ENCODE assay signal across 10 cellular contexts in the genomic region with DNA sequence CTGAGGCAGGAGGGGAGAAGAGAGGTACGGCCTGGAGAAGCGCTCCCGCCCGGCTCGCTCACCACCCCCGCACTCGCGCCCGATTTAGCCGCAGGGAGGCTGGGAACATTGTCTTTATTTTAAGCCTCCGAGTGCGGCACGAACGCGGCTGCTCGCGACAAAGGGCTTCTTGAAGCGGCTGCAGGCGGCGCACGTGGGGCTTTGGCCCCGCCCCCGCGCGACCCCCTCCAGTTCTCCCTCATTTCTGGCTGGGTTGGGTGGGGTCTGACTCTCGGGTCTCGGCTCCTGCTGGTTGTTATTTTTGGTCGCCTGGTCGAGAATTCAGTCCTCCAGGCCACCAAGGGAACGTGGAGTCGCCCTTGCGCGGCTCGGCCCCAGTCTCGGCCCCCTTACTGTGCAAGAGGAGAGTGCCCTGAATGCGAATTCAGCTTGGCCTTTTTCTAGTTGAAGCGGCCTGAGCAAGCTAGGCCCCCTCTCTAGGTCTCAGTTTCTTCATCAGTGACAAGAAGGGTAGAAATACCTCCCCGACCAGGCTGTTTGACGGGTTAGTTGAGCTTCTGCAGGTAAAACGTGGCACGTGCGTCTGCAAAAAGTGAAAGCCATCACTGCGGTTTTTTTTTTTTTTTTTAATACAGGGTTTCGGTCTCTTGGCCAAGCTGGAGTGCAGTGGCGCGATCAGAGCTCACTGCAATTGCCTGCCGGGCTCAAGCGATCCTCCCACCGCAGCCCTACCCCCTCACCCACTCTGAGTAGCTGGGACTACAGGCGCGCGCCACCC. TPM values are rescaled to one million over a fixed set of nuclear protein-coding genes. Genes with fewer than 3 reads are reported as not detected.
DNase-seq lines count a peak whose midpoint lies in the region; ATAC-seq and TF ChIP-seq lines count a peak whose summit lies in the region.
"Had no signal": no experiment of that assay in that cellular context is flagged by ENCODE, and none has a peak within 500 bp of the region (broad histone marks: within the 10 kb centered on the region; RNA-seq: fewer than 3 reads in every experiment).

No MANE protein-coding gene starts in this region.

- POLR2A ChIA-PET in MCF 10A (lab: Yijun Ruan, JAX) = interaction anchor here (0.6 kb wide), 1 partner anchor 36 kb away, joined by 3 read pairs; no protein-coding TSS in a partner anchor

- H3K4me3 Mint-ChIP-seq in MCF 10A (ENCODE audit: unreplicated experiment) (no peak overlapping the region), immature natural killer cell (peak overlapping the region; percentile 45 to 67 (median 57))
- H3K4me3 Mint-ChIP-seq in activated T-helper 17 cell treated with anti-CD3 and anti-CD28 coated beads, Interleukin-2, amount 50 U/mL, for 72 hours = peak overlapping the region; percentile 77

- H3K4me1 Mint-ChIP-seq in MCF 10A (ENCODE audit: insufficient read depth, unreplicated experiment) (peaks cover 17% of the 10 kb centered on the region), immature natural killer cell (peaks cover 14 to 23% of the 10 kb centered on the region in 2 donors)
- H3K4me1 Mint-ChIP-seq in activated T-helper 17 cell treated with anti-CD3 and anti-CD28 coated beads, Interleukin-2, amount 50 U/mL, for 72 hours = peaks cover 11% of the 10 kb centered on the region

- DNase-seq in breast epithelium (ENCODE audit: low spot score in 2 of 2) (peak in 1 of 2 donors; percentile 51), MCF 10A (ENCODE audit: unreplicated experiment) (no peak), immature natural killer cell (no peak), testis (no peak), HuH-7.5 (ENCODE audit: low spot score) (no peak), A172 (ENCODE audit: low spot score) (no peak)

- H3K36me3 ChIP-seq in breast epithelium (no peaks in the 10 kb centered on the region), testis (ENCODE audit: low read depth, missing control alignments) (no peaks in the 10 kb centered on the region)

- no peak overlapping the region for H3K27ac ChIP-seq in breast epithelium
- no peak overlapping the region for H3K27ac ChIP-seq in testis

- H3K27me3 ChIP-seq in breast epithelium (peaks cover 5 to 40% of the 10 kb centered on the region in 2 donors), testis (no peaks in the 10 kb centered on the region)

- ATAC-seq in activated T-helper 17 cell treated with anti-CD3 and anti-CD28 coated beads, Interleukin-2, amount 50 U/mL, for 72 hours (replicated peaks) = no peak
- ATAC-seq in GM19452 (IDR thresholded peaks at IDR 0.05; ENCODE audit: unreplicated experiment) = no peak

- H3K27me3 Mint-ChIP-seq in MCF 10A (ENCODE audit: insufficient read depth, unreplicated experiment) (peaks cover 30% of the 10 kb centered on the region), immature natural killer cell (ENCODE audit: low read depth in 3 of 3) (peaks cover 10 to 40% (median 20%) of the 10 kb centered on the region in 3 donors)
- peaks cover 47% of the 10 kb centered on the region for H3K27me3 Mint-ChIP-seq in activated T-helper 17 cell treated with anti-CD3 and anti-CD28 coated beads, Interleukin-2, amount 50 U/mL, for 72 hours

- H3K9me3 Mint-ChIP-seq in MCF 10A (ENCODE audit: unreplicated experiment) (no peaks in the 10 kb centered on the region), immature natural killer cell (no peaks in the 10 kb centered on the region)
- no peaks in the 10 kb centered on the region for H3K9me3 Mint-ChIP-seq in activated T-helper 17 cell treated with anti-CD3 and anti-CD28 coated beads, Interleukin-2, amount 50 U/mL, for 72 hours

- 3 to 5% methylated on average over 21 to 50 of the region's 52 CpGs for WGBS in testis, 2 donors

- H3K4me1 ChIP-seq in breast epithelium = no peaks in the 10 kb centered on the region
- H3K4me1 ChIP-seq in testis = peaks cover 22% of the 10 kb centered on the region

- TF ChIP-seq POLR2A in breast epithelium (IDR thresholded peaks at IDR 0.05) (no peak), testis (IDR thresholded peaks at IDR 0.05) (no peak)

- H3K9me3 ChIP-seq in breast epithelium (no peaks in the 10 kb centered on the region), testis (no peaks in the 10 kb centered on the region)

- BruUV-seq in MCF 10A (replicated peaks; lab: Mats Ljungman, UMichigan) = no TSS peak

- H3K36me3 Mint-ChIP-seq in MCF 10A (ENCODE audit: insufficient read depth, unreplicated experiment) (no peaks in the 10 kb centered on the region), immature natural killer cell (no peaks in the 10 kb centered on the region)
- no peaks in the 10 kb centered on the region for H3K36me3 Mint-ChIP-seq in activated T-helper 17 cell treated with anti-CD3 and anti-CD28 coated beads, Interleukin-2, amount 50 U/mL, for 72 hours (ENCODE audit: low read depth)

- TF ChIP-seq CTCF in breast epithelium (IDR thresholded peaks at IDR 0.05) = no peak
- no peak for TF ChIP-seq CTCF in MCF 10A (IDR thresholded peaks at IDR 0.05; ENCODE audit: unreplicated experiment)
- TF ChIP-seq CTCF in testis (IDR thresholded peaks at IDR 0.05) = no peak

- H3K4me3 ChIP-seq in breast epithelium (peak overlapping the region in 2 of 3 donors; percentile 38 to 58), testis (peak overlapping the region; percentile 12 to 41)

- CTCF ChIA-PET in MCF 10A (lab: Yijun Ruan, JAX) = interaction anchor here (1.1 to 11.3 kb wide), 2 partner anchors 19 to 100 kb away, joined by 4 to 111 read pairs; no protein-coding TSS in a partner anchor

- intact Hi-C loops in breast epithelium (cut with DNase I; ENCODE audit: low total_unique reads) (no loop called here), MCF 10A (cut with micrococcal nuclease) (no loop called here), testis (cut with DNase I; ENCODE audit: low total_unique reads) (no loop called here)

- H3K27ac Mint-ChIP-seq in MCF 10A (ENCODE audit: low read depth, unreplicated experiment) = no peak overlapping the region
- no peak overlapping the region for H3K27ac Mint-ChIP-seq in activated T-helper 17 cell treated with anti-CD3 and anti-CD28 coated beads, Interleukin-2, amount 50 U/mL, for 72 hours
- no peak overlapping the region for H3K27ac Mint-ChIP-seq in immature natural killer cell

RNA-seq across cellular contexts. Expression of a gene that starts 2.7 kb away (rescaled TPM):
- total RNA-seq in breast epithelium (1 to 10 TPM in 1 of 3 donors, under 1 TPM in 1, not detected in 1; 0.88 to 1.3 TPM), MCF 10A (2022) (not detected in 2 replicates), testis (under 1 TPM; 0.06 to 0.39 TPM)
- total RNA-seq in activated T-helper 17 cell treated with anti-CD3 and anti-CD28 coated beads, Interleukin-2, amount 50 U/mL, for 72 hours = not detected
- polyA plus RNA-seq in immature natural killer cell (not detected), testis (ENCODE audit: insufficient read depth, low read depth, low replicate concordance) (0.45 TPM)
- 0.02 TPM in 1 of 2 replicates, not detected in the other for total RNA-seq in A172 (2014; rRNA removed; shearing (Covaris generic))
- total RNA-seq: HT1080, skeletal muscle tissue had no signal

RNA-seq across cellular contexts. Expression of a gene that starts 43.1 kb away (rescaled TPM):
- total RNA-seq in breast epithelium = 100 to 1,000 TPM; 147 to 214 (median 171) TPM
- 838 and 896 TPM in 2 replicates for total RNA-seq in MCF 10A (2022)
- total RNA-seq in activated T-helper 17 cell treated with anti-CD3 and anti-CD28 coated beads, Interleukin-2, amount 50 U/mL, for 72 hours = 100 to 1,000 TPM; 176 to 287 TPM
- polyA plus RNA-seq in immature natural killer cell = 100 to 1,000 TPM; 134 to 162 (median 156) TPM
- total RNA-seq in testis = 100 to 1,000 TPM; 227 to 271 TPM
- 166 TPM for polyA plus RNA-seq in testis (ENCODE audit: insufficient read depth, low read depth, low replicate concordance)
- total RNA-seq in A172 (2014; rRNA removed; shearing (Covaris generic)) = 198 and 207 TPM in 2 replicates
